In the genomic region with DNA sequence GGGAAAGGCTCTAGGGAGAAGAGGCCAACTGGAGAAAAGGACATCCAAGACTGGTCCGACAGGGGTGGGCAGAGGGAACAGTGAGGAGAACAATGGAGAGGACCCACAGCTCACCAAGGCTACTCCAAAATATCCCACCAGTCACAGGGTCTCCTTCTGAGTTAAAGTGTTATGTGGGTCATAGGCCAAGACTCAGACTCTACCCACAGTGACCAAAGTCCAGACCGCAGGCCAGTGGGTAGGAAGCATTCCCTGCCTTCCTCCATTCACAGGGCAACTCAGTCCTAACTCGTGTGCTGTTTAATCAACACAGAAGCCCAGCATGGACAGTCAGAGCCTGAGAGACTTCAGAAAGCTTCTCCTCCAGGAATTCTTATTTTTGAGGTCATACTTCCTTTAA, we compare ENCODE assay signal across 4 cellular contexts.
"Had no signal": no experiment of that assay in that cellular context is flagged by ENCODE, and none has a peak within 500 bp of the region (broad histone marks: within the 10 kb centered on the region; RNA-seq: fewer than 3 reads in every experiment).

No MANE protein-coding gene starts in this region.

- H3K27ac Mint-ChIP-seq: GM23338, H9 had no signal

- H3K4me3 Mint-ChIP-seq: GM23338, H9 had no signal

- ATAC-seq: GM23338 had no signal

- DNase-seq: H9, HCEC 1CT, IMR-90 had no signal

- H3K9me3 Mint-ChIP-seq: GM23338 had no signal
